Comparison of ENCODE assay signal across 34 cellular contexts in genomic region chr18:23800902-23801301, GRCh38.
DNase-seq lines count a peak whose midpoint lies in the region; ATAC-seq, FAIRE-seq and TF ChIP-seq lines count a peak whose summit lies in the region.
"Had no signal": no experiment of that assay in that cellular context is flagged by ENCODE, and none has a peak within 500 bp of the region (broad histone marks: within the 10 kb centered on the region; RNA-seq: fewer than 3 reads in every experiment).

No MANE protein-coding gene starts in this region.

- peak; percentile 1 for DNase-seq in activated CD8-positive, alpha-beta T cell treated with anti-CD3 and anti-CD28 coated beads, Interleukin-2, amount 10 ng/mL, durations not matched to agents 7 days and 5 days
- DNase-seq in activated CD8-positive, alpha-beta T cell treated with anti-CD3 and anti-CD28 coated beads for 36 hours, result no peak
- DNase-seq in K562 (ENCODE audit: extremely low read depth in 1 of 4, low spot score in 3 of 4) (no peak), midbrain (lab: John Stamatoyannopoulos, UW) (no peak), islet precursor cell (no peak)
- DNase-seq: 8988T; ACHN; AML-193; BE2C; C1 segment of cervical spinal cord; Caco-2; Calu3; CD4-positive, alpha-beta memory T cell; CD4-positive, alpha-beta T cell; CD4-positive, CD25-positive, alpha-beta regulatory T cell; CD8-positive, alpha-beta memory T cell; CD8-positive, alpha-beta T cell; COR-L47; DMS 273 treated with DMSO at 0.1 percent for 48 hours; DMS153; DMS53; DMS79; DMS79 treated with DMSO at 0.1 percent for 48 hours; DND-41; EL had no signal

- no peak overlapping the region for H3K4me3 Mint-ChIP-seq in activated CD8-positive, alpha-beta T cell treated with anti-CD3 and anti-CD28 coated beads, Interleukin-2, amount 10 ng/mL, durations not matched to agents 7 days and 5 days
- H3K4me3 Mint-ChIP-seq in activated CD8-positive, alpha-beta T cell treated with anti-CD3 and anti-CD28 coated beads for 36 hours, result no peak overlapping the region
- H3K4me3 Mint-ChIP-seq: B cell; CD14-positive monocyte; CD4-positive, alpha-beta memory T cell; CD4-positive, alpha-beta T cell; CD4-positive, CD25-positive, alpha-beta regulatory T cell; CD8-positive, alpha-beta memory T cell; CD8-positive, alpha-beta T cell had no signal

- no peak for TF ChIP-seq EP300 in K562 (IDR thresholded peaks at IDR 0.05; ENCODE audit: low read length)

- no peaks in the 10 kb centered on the region for H4K20me1 ChIP-seq in K562 (replicated peaks; ENCODE audit: control insufficient read depth, insufficient read depth, low read length)
- H4K20me1 ChIP-seq: BLaER1; BLaER1 treated with 17β-estradiol and CSF1 and Interleukin-3, amounts not matched to agents 10 nM and 100 nM had no signal

- H3K9me1 ChIP-seq in K562 (ENCODE audit: control insufficient read depth, insufficient read depth, low read length), result no peaks in the 10 kb centered on the region

- no peak overlapping the region for H3K27ac Mint-ChIP-seq in activated CD8-positive, alpha-beta T cell treated with anti-CD3 and anti-CD28 coated beads, Interleukin-2, amount 10 ng/mL, durations not matched to agents 7 days and 5 days
- no peak overlapping the region for H3K27ac Mint-ChIP-seq in activated CD8-positive, alpha-beta T cell treated with anti-CD3 and anti-CD28 coated beads for 36 hours
- H3K27ac Mint-ChIP-seq: B cell; CD14-positive monocyte; CD4-positive, alpha-beta memory T cell; CD4-positive, alpha-beta T cell; CD4-positive, CD25-positive, alpha-beta regulatory T cell; CD8-positive, alpha-beta memory T cell; CD8-positive, alpha-beta T cell had no signal

- intact Hi-C loops in activated CD8-positive, alpha-beta T cell treated with anti-CD3 and anti-CD28 coated beads for 36 hours (cut with micrococcal nuclease), result loop anchor here (10.0 kb wide), 1 partner anchor 286 kb away; no protein-coding TSS in a partner anchor
- intact Hi-C loops in K562 (cut with micrococcal nuclease), result no loop called here

- no peak overlapping the region for H3K9ac ChIP-seq in K562 (ENCODE audit: insufficient read depth in 1 of 2, low read depth in 2 of 2, low read length in 2 of 2)
- H3K9ac ChIP-seq: BLaER1; BLaER1 treated with 17β-estradiol and CSF1 and Interleukin-3, amounts not matched to agents 10 nM and 100 nM had no signal

- CTCF ChIA-PET in activated CD8-positive, alpha-beta T cell treated with anti-CD3 and anti-CD28 coated beads, Interleukin-2, amount 10 ng/mL, durations not matched to agents 7 days and 5 days (lab: Charles Lee), result no interaction called here
- CTCF ChIA-PET in activated CD8-positive, alpha-beta T cell treated with anti-CD3 and anti-CD28 coated beads for 36 hours (lab: Charles Lee), result interaction anchor here (1.4 kb wide), 1 partner anchor 117 kb away, joined by 4 read pairs; no protein-coding TSS in a partner anchor
- CTCF ChIA-PET in HEK293 (lab: Yijun Ruan, JAX) (interaction anchor here (1.0 to 1.1 kb wide), 2 partner anchors 178 to 179 kb away, joined by 4 read pairs; no protein-coding TSS in a partner anchor), K562 (lab: Yijun Ruan, JAX; ENCODE audit: low intra/inter-chr PET ratio) (no interaction called here)

- no peak for ATAC-seq in activated CD8-positive, alpha-beta T cell treated with anti-CD3 and anti-CD28 coated beads, Interleukin-2, amount 10 ng/mL, durations not matched to agents 7 days and 5 days
- ATAC-seq in activated CD8-positive, alpha-beta T cell treated with anti-CD3 and anti-CD28 coated beads for 36 hours, result no peak
- no peak for ATAC-seq in K562
- ATAC-seq: A549; CD8-positive, alpha-beta T cell had no signal

- no peak for TF ChIP-seq POLR2A in K562 (conservative IDR thresholded peaks at IDR 0.05)

- H3K4me3 ChIP-seq in HEK293 (ENCODE audit: low read depth, low read length), result no peak overlapping the region
- H3K4me3 ChIP-seq in K562, result no peak overlapping the region
- H3K4me3 ChIP-seq: A549; BLaER1; BLaER1 treated with 17β-estradiol and CSF1 and Interleukin-3, amounts not matched to agents 10 nM and 100 nM had no signal

- H3K36me3 Mint-ChIP-seq in activated CD8-positive, alpha-beta T cell treated with anti-CD3 and anti-CD28 coated beads, Interleukin-2, amount 10 ng/mL, durations not matched to agents 7 days and 5 days (ENCODE audit: low read depth), result no peaks in the 10 kb centered on the region
- H3K36me3 Mint-ChIP-seq in activated CD8-positive, alpha-beta T cell treated with anti-CD3 and anti-CD28 coated beads for 36 hours (ENCODE audit: low read depth), result no peaks in the 10 kb centered on the region
- H3K36me3 Mint-ChIP-seq: CD14-positive monocyte; CD4-positive, alpha-beta memory T cell; CD4-positive, CD25-positive, alpha-beta regulatory T cell; CD8-positive, alpha-beta T cell had no signal

- peaks cover 4 to 6% of the 10 kb centered on the region in 2 experiments; a peak in 2 of 5 replicates for H3K27me3 ChIP-seq in K562 (ENCODE audit: control insufficient read depth in 2 of 2, insufficient read depth in 2 of 2, low read length in 2 of 2)
- H3K27me3 ChIP-seq: BE2C; BLaER1; BLaER1 treated with 17β-estradiol and CSF1 and Interleukin-3, amounts not matched to agents 10 nM and 100 nM had no signal

- FAIRE-seq in K562 (lab: Jason Lieb, UNC), result no peak
- FAIRE-seq: A204.1, A549 had no signal

- TF ChIP-seq RAD21 in K562 (CRISPR knock-in tag; conservative IDR thresholded peaks at IDR 0.05 in 1 of 2, IDR thresholded peaks at IDR 0.05 in 1 of 2), result no peak

- H3K36me3 ChIP-seq in HEK293 (ENCODE audit: control insufficient read depth in 2 of 2, insufficient read depth in 1 of 2, low read length in 2 of 2) (peaks cover 10 to 13% of the 10 kb centered on the region in 2 experiments; a peak in 2 of 3 replicates), K562 (ENCODE audit: control insufficient read depth, insufficient read depth, low read length) (no peaks in the 10 kb centered on the region)
- H3K36me3 ChIP-seq: BE2C; BLaER1; BLaER1 treated with 17β-estradiol and CSF1 and Interleukin-3, amounts not matched to agents 10 nM and 100 nM had no signal

- peaks cover 2% of the 10 kb centered on the region for H3K4me1 Mint-ChIP-seq in activated CD8-positive, alpha-beta T cell treated with anti-CD3 and anti-CD28 coated beads, Interleukin-2, amount 10 ng/mL, durations not matched to agents 7 days and 5 days (ENCODE audit: low read depth)
- no peaks in the 10 kb centered on the region for H3K4me1 Mint-ChIP-seq in activated CD8-positive, alpha-beta T cell treated with anti-CD3 and anti-CD28 coated beads for 36 hours (ENCODE audit: low read depth)
- H3K4me1 Mint-ChIP-seq: B cell; CD4-positive, alpha-beta memory T cell; CD4-positive, CD25-positive, alpha-beta regulatory T cell; CD8-positive, alpha-beta memory T cell had no signal

- H3K9me3 Mint-ChIP-seq in activated CD8-positive, alpha-beta T cell treated with anti-CD3 and anti-CD28 coated beads, Interleukin-2, amount 10 ng/mL, durations not matched to agents 7 days and 5 days (ENCODE audit: insufficient read depth), result no peaks in the 10 kb centered on the region
- no peaks in the 10 kb centered on the region for H3K9me3 Mint-ChIP-seq in activated CD8-positive, alpha-beta T cell treated with anti-CD3 and anti-CD28 coated beads for 36 hours
- H3K9me3 Mint-ChIP-seq: CD14-positive monocyte; CD4-positive, alpha-beta memory T cell; CD4-positive, alpha-beta T cell; CD8-positive, alpha-beta memory T cell; CD8-positive, alpha-beta T cell had no signal

- peaks cover 48% of the 10 kb centered on the region for H3K27me3 Mint-ChIP-seq in activated CD8-positive, alpha-beta T cell treated with anti-CD3 and anti-CD28 coated beads, Interleukin-2, amount 10 ng/mL, durations not matched to agents 7 days and 5 days (ENCODE audit: low read depth)
- peaks cover 1% of the 10 kb centered on the region for H3K27me3 Mint-ChIP-seq in activated CD8-positive, alpha-beta T cell treated with anti-CD3 and anti-CD28 coated beads for 36 hours
- H3K27me3 Mint-ChIP-seq: CD4-positive, alpha-beta T cell had no signal

- no peaks in the 10 kb centered on the region for H3K9me3 ChIP-seq in HEK293 (ENCODE audit: control insufficient read depth, insufficient read depth, low read depth, low read length)
- H3K9me3 ChIP-seq in K562 (replicated peaks; ENCODE audit: control insufficient read depth, insufficient read depth, low read depth, low read length), result no peaks in the 10 kb centered on the region
- H3K9me3 ChIP-seq: A549, BE2C, BLaER1, Caco-2 had no signal

- H3K27ac ChIP-seq in HEK293 (ENCODE audit: extremely low read depth, low read depth, low read length) (no peak overlapping the region), K562 (ENCODE audit: extremely low read depth, low read depth, low read length) (no peak overlapping the region)
- H3K27ac ChIP-seq: 22Rv1; A549; BLaER1; BLaER1 treated with 17β-estradiol and CSF1 and Interleukin-3, amounts not matched to agents 10 nM and 100 nM; C4-2B had no signal

- H3K79me2 ChIP-seq in K562 (ENCODE audit: control insufficient read depth, insufficient read depth, low read length), result no peaks in the 10 kb centered on the region

- H3K4me1 ChIP-seq in HEK293 (ENCODE audit: control insufficient read depth, insufficient read depth, low read length), result no peaks in the 10 kb centered on the region
- no peaks in the 10 kb centered on the region for H3K4me1 ChIP-seq in K562 (replicated peaks in 1 of 2; ENCODE audit: control insufficient read depth in 2 of 2, insufficient read depth in 2 of 2, low read length in 2 of 2)
- H3K4me1 ChIP-seq: A549, BE2C, BLaER1, Caco-2 had no signal

- no TSS peak for BruUV-seq in K562 (replicated peaks; lab: Mats Ljungman, UMichigan)

- H3K4me2 ChIP-seq in K562 (ENCODE audit: insufficient read depth, low read length), result no peak overlapping the region
- H3K4me2 ChIP-seq: A549; BLaER1; BLaER1 treated with 17β-estradiol and CSF1 and Interleukin-3, amounts not matched to agents 10 nM and 100 nM had no signal

- 0% methylated on average over 3 of the region's 3 CpGs for WGBS in K562 (ENCODE audit: insufficient coverage, low coverage, missing lambda C conversion rate)

- H2AFZ ChIP-seq in K562 (ENCODE audit: low read depth, low read length), result no peak overlapping the region

- POLR2A ChIA-PET in activated CD8-positive, alpha-beta T cell treated with anti-CD3 and anti-CD28 coated beads, Interleukin-2, amount 10 ng/mL, durations not matched to agents 7 days and 5 days (lab: Charles Lee), result no interaction called here
- POLR2A ChIA-PET in activated CD8-positive, alpha-beta T cell treated with anti-CD3 and anti-CD28 coated beads for 36 hours (lab: Charles Lee), result no interaction called here
- POLR2A ChIA-PET in HEK293 (lab: Yijun Ruan, JAX) (no interaction called here), K562 (lab: Yijun Ruan, JAX) (no interaction called here)

- in situ Hi-C loops in K562 (cut with MboI), result no loop called here

- TF ChIP-seq CTCF in activated CD8-positive, alpha-beta T cell treated with anti-CD3 and anti-CD28 coated beads for 36 hours (IDR thresholded peaks at IDR 0.05), result no peak
- no peak for TF ChIP-seq CTCF in HEK293 (tag by site-specific recombination; IDR thresholded peaks at IDR 0.05)
- no peak for TF ChIP-seq CTCF in K562 (IDR thresholded peaks at IDR 0.05 in 2 of 3, conservative IDR thresholded peaks at IDR 0.05 in 1 of 3; ENCODE audit: insufficient read depth in 2 of 3, low read depth in 1 of 3, low read length in 3 of 3)

TF ChIP-seq in HEK293, 187 proteins besides CTCF, POLR2A, EP300 and RAD21 (continues in another document):
- no peak for TF ChIP-seq ZNF521 (tag by site-specific recombination; IDR thresholded peaks at IDR 0.05)

TF ChIP-seq in K562, 482 proteins besides CTCF, POLR2A, EP300 and RAD21 (continues in another document):
- TF ChIP-seq RBM25 (IDR thresholded peaks at IDR 0.05; ENCODE audit: low read depth, low read length, severe bottlenecking), result peak; percentile 17

Comparison
In these comparisons a context has a peak if more than half of its experiments do, and no peak if none do; other contexts are left out.
1. CTCF ChIA-PET loops: an anchor here in activated CD8-positive, alpha-beta T cell treated with anti-CD3 and anti-CD28 coated beads for 36 hours (1.4 kb wide) and HEK293 (1.0 to 1.1 kb wide); none called in activated CD8-positive, alpha-beta T cell treated with anti-CD3 and anti-CD28 coated beads, Interleukin-2, amount 10 ng/mL, durations not matched to agents 7 days and 5 days and K562.